ENCODE assay signal across 19 cellular contexts in the genomic region with DNA sequence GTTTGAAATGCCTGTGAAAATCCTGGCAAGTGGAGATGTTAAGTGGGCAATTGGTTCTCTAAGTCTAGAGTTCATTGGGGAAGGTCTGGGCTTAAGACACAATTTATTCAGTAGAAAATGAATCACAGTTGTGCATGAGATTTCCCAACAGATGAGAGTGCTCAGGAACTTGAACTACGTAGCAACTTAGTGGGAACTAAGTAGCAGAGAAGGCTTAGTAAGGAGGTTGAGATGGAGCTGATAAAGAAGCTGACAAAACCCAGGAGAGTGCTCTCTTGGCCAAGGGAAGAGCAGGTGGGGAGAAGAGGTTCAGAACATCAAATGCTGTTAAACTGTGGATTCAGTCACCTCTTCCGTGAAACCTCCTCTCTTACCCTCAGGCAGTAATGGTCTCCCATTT.
A peak's percentile ranks its signal among the peaks of the same experiment; 100 is the strongest.
DNase-seq lines count a peak whose midpoint lies in the region; ATAC-seq and TF ChIP-seq lines count a peak whose summit lies in the region.
"Had no signal": no experiment of that assay in that cellular context is flagged by ENCODE, and none has a peak within 500 bp of the region (broad histone marks: within the 10 kb centered on the region; RNA-seq: fewer than 3 reads in every experiment).

No MANE protein-coding gene starts in this region.

- H3K4me3 ChIP-seq in cardiac fibroblast (replicated peaks in 1 of 2; ENCODE audit: low read depth in 2 of 2, low read length in 2 of 2) (no peak overlapping the region), neutrophil (ENCODE audit: low read depth in 1 of 2, low read length in 1 of 2) (no peak overlapping the region)
- H3K4me3 ChIP-seq: pancreas had no signal

- DNase-seq in GF-D8 (lab: John Stamatoyannopoulos, UW) (peak; percentile 68), MV-4-11 (lab: John Stamatoyannopoulos, UW) (peak; percentile 57), cardiac fibroblast (ENCODE audit: low read depth in 2 of 2) (peak; percentile 30 to 62), SW 1271 (lab: John Stamatoyannopoulos, UW) (no peak), NCI-H524 treated with DMSO at 0.1 percent for 48 hours (lab: John Stamatoyannopoulos, UW) (no peak), NCI-H1092 treated with DMSO at 0.1 percent for 48 hours (lab: John Stamatoyannopoulos, UW) (no peak)
- DNase-seq: activated CD4-positive, alpha-beta T cell treated with anti-CD3 and anti-CD28 coated beads for 36 hours; activated effector memory CD4-positive, alpha-beta T cell treated with Interleukin-2 at 50 U/mL for 16 hours; amygdala; Calu3; GOT3; left ventricle myocardium superior; NCI-H187 treated with DMSO at 0.1 percent for 48 hours; pancreas; SHP77; stimulated activated CD4-positive, alpha-beta T cell treated with anti-CD3 and anti-CD28 coated beads, Interleukin-4, amount 100 ng/mL, for 24 hours; T-helper 9 cell had no signal

- peak overlapping the region; percentile 55 for H3K27ac ChIP-seq in neutrophil
- H3K27ac ChIP-seq: pancreas had no signal

- TF ChIP-seq CTCF in cardiac fibroblast (IDR thresholded peaks at IDR 0.05; ENCODE audit: low read depth, low read length) (no peak), neutrophil (IDR thresholded peaks at IDR 0.05) (no peak)

- H3K36me3 ChIP-seq in neutrophil, result no peaks in the 10 kb centered on the region
- H3K36me3 ChIP-seq: pancreas had no signal

- H3K27me3 ChIP-seq in neutrophil, result no peaks in the 10 kb centered on the region
- H3K27me3 ChIP-seq: pancreas had no signal

- no peak for ATAC-seq in HG02970 (IDR thresholded peaks at IDR 0.05; ENCODE audit: low FRiP score, unreplicated experiment)
- ATAC-seq: activated CD4-positive, alpha-beta T cell treated with anti-CD3 and anti-CD28 coated beads for 36 hours; left ventricle myocardium superior had no signal

- H3K9me3 ChIP-seq in neutrophil, result no peaks in the 10 kb centered on the region
- H3K9me3 ChIP-seq: pancreas had no signal

- H3K4me1 ChIP-seq in neutrophil (ENCODE audit: control insufficient read depth in 1 of 2, insufficient read depth in 1 of 2, low read depth in 1 of 2, low read length in 1 of 2), result peaks cover 7 to 16% of the 10 kb centered on the region in 2 experiments

Comparison
In these comparisons a context has a peak if more than half of its experiments do, and no peak if none do; other contexts are left out.
1. DNase-seq: peak in GF-D8 (single experiment), MV-4-11 (single experiment) and cardiac fibroblast (2 of 2); none in SW 1271 (0 of 2), NCI-H524 treated with DMSO at 0.1 percent for 48 hours (single experiment) and NCI-H1092 treated with DMSO at 0.1 percent for 48 hours (single experiment).